ENCODE assay signal across 5 cellular contexts in the genomic region with DNA sequence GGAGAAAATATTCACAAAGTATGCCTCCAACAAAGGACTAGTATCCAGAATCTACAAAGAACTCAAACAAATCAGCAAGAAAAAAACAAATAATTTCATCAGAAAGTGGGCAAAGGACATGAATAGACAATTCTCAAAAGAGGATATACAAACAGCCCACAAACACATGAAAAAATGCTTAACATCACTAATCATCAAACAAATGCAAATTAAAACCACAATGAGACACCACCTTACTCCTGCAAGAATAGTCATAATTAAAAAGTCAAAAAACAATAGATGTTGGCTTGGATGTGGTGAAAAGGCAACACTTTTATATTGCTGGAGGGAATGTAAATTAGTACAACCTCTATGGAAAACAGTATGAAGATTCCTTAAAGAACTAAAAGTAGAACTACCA.
DNase-seq lines count a peak whose midpoint lies in the region; ATAC-seq lines count a peak whose summit lies in the region.
"Not testable (repeated sequence)": the region's sequence is repeated elsewhere in the genome, so short reads cannot be mapped to it uniquely, and the experiment has no call there.

No MANE protein-coding gene starts in this region.

- H3K4me3 Mint-ChIP-seq in CD4-positive, alpha-beta memory T cell, result peak overlapping the region in 4 of 8 donors; percentile 15 to 54 (median 46)
- not testable (repeated sequence) for H3K4me3 Mint-ChIP-seq in activated T-cell treated with anti-CD3 and anti-CD28 coated beads, Interleukin-2, amount 50 U/mL, for 4 hours; activated naive CD4-positive, alpha-beta T cell treated with anti-CD3 and anti-CD28 coated beads for 36 hours; activated naive CD8-positive, alpha-beta T cell

- H3K36me3 Mint-ChIP-seq in CD4-positive, alpha-beta memory T cell; activated T-cell treated with anti-CD3 and anti-CD28 coated beads, Interleukin-2, amount 50 U/mL, for 4 hours (ENCODE audit: insufficient read depth); activated naive CD4-positive, alpha-beta T cell treated with anti-CD3 and anti-CD28 coated beads for 36 hours (ENCODE audit: low read depth): not testable (repeated sequence)
- peaks cover 11% of the 10 kb centered on the region for H3K36me3 Mint-ChIP-seq in activated naive CD8-positive, alpha-beta T cell

- peak in 3 of 5 donors; percentile 38 to 49 (median 41) for DNase-seq in CD4-positive, alpha-beta memory T cell
- not testable (repeated sequence) for DNase-seq in activated T-cell treated with anti-CD3 and anti-CD28 coated beads, Interleukin-2, amount 50 U/mL, for 4 hours; activated naive CD4-positive, alpha-beta T cell treated with anti-CD3 and anti-CD28 coated beads for 36 hours

- not testable (repeated sequence) for H3K27me3 Mint-ChIP-seq in CD4-positive, alpha-beta memory T cell; activated T-cell treated with anti-CD3 and anti-CD28 coated beads, Interleukin-2, amount 50 U/mL, for 4 hours (ENCODE audit: low read depth); activated naive CD4-positive, alpha-beta T cell treated with anti-CD3 and anti-CD28 coated beads for 36 hours (ENCODE audit: low read depth); activated naive CD8-positive, alpha-beta T cell

- intact Hi-C loops in CD4-positive, alpha-beta memory T cell (cut with micrococcal nuclease), result loop anchor here (2.0 kb wide), 1 partner anchor 22 kb away; no protein-coding TSS in a partner anchor
- intact Hi-C loops in activated naive CD4-positive, alpha-beta T cell treated with anti-CD3 and anti-CD28 coated beads for 36 hours (cut with micrococcal nuclease), result loop anchor here (1.0 to 2.0 kb wide), 2 partner anchors 10 to 20 kb away; no protein-coding TSS in a partner anchor

- not testable (repeated sequence) for H3K27ac ChIP-seq in CD4-positive, alpha-beta memory T cell (ENCODE audit: low read depth, low read length)

- H3K27ac Mint-ChIP-seq in CD4-positive, alpha-beta memory T cell, result peak overlapping the region in 3 of 7 donors; percentile 28 to 58 (median 44)
- H3K27ac Mint-ChIP-seq in activated naive CD4-positive, alpha-beta T cell treated with anti-CD3 and anti-CD28 coated beads for 36 hours, result peak overlapping the region; percentile 3
- peak overlapping the region; percentile 58 for H3K27ac Mint-ChIP-seq in activated naive CD8-positive, alpha-beta T cell

- H3K4me1 Mint-ChIP-seq in CD4-positive, alpha-beta memory T cell, result peaks cover 13 to 29% (median 22%) of the 10 kb centered on the region in 4 donors
- peaks cover 21% of the 10 kb centered on the region for H3K4me1 Mint-ChIP-seq in activated T-cell treated with anti-CD3 and anti-CD28 coated beads, Interleukin-2, amount 50 U/mL, for 4 hours (ENCODE audit: low read depth)
- peaks cover 31% of the 10 kb centered on the region for H3K4me1 Mint-ChIP-seq in activated naive CD4-positive, alpha-beta T cell treated with anti-CD3 and anti-CD28 coated beads for 36 hours (ENCODE audit: low read depth)
- H3K4me1 Mint-ChIP-seq in activated naive CD8-positive, alpha-beta T cell (ENCODE audit: low read depth), result peaks cover 19% of the 10 kb centered on the region

- H3K9me3 ChIP-seq in CD4-positive, alpha-beta memory T cell (ENCODE audit: control insufficient read depth in 1 of 2, low read length in 2 of 2), result not testable (repeated sequence)

- peaks cover 15% of the 10 kb centered on the region for H3K4me1 ChIP-seq in CD4-positive, alpha-beta memory T cell (ENCODE audit: insufficient read depth, low read length)

- peaks cover 5 to 21% (median 9%) of the 10 kb centered on the region in 8 donors for H3K9me3 Mint-ChIP-seq in CD4-positive, alpha-beta memory T cell
- H3K9me3 Mint-ChIP-seq in activated T-cell treated with anti-CD3 and anti-CD28 coated beads, Interleukin-2, amount 50 U/mL, for 4 hours, result peaks cover 24% of the 10 kb centered on the region
- H3K9me3 Mint-ChIP-seq in activated naive CD4-positive, alpha-beta T cell treated with anti-CD3 and anti-CD28 coated beads for 36 hours, result peaks cover 17% of the 10 kb centered on the region
- not testable (repeated sequence) for H3K9me3 Mint-ChIP-seq in activated naive CD8-positive, alpha-beta T cell (ENCODE audit: low read depth)

- not testable (repeated sequence) for H3K4me3 ChIP-seq in CD4-positive, alpha-beta memory T cell (ENCODE audit: low read length in 2 of 2)

- CTCF ChIA-PET in CD4-positive, alpha-beta memory T cell (lab: Charles Lee; ENCODE audit: partially characterized antibody), result interaction anchor here (1.0 to 1.2 kb wide), 3 partner anchors 13 to 127 kb away, joined by 3 to 4 read pairs (median 3); no protein-coding TSS in a partner anchor
- CTCF ChIA-PET in activated naive CD4-positive, alpha-beta T cell treated with anti-CD3 and anti-CD28 coated beads for 36 hours (lab: Charles Lee), result interaction anchor here (0.7 kb wide), 2 partner anchors 13 to 175 kb away, joined by 3 read pairs; no protein-coding TSS in a partner anchor

- POLR2A ChIA-PET in CD4-positive, alpha-beta memory T cell (lab: Charles Lee; ENCODE audit: partially characterized antibody), result interaction anchor here (1.1 to 1.9 kb wide), 5 partner anchors 13 to 34 kb away, joined by 3 to 5 read pairs (median 3); no protein-coding TSS in a partner anchor

- H3K27me3 ChIP-seq in CD4-positive, alpha-beta memory T cell (ENCODE audit: insufficient read depth, low read length), result not testable (repeated sequence)

- H3K36me3 ChIP-seq in CD4-positive, alpha-beta memory T cell (ENCODE audit: insufficient read depth, low read length), result not testable (repeated sequence)

- peak; percentile 41 to 55 for ATAC-seq in activated CD4-positive, CD25-positive, alpha-beta regulatory T cell treated with anti-CD3 and anti-CD28 coated beads, Interleukin-2, amount 50 U/mL, for 24 hours
- ATAC-seq in activated T-cell treated with anti-CD3 and anti-CD28 coated beads, Interleukin-2, amount 50 U/mL, for 4 hours, result peak; percentile 34 to 59
